ENCODE assay signal across 17 cellular contexts in genomic region chr11:95912902-95913560, GRCh38. TPM values are rescaled to one million over a fixed set of nuclear protein-coding genes. Genes with fewer than 3 reads are reported as not detected.
DNase-seq lines count a peak whose midpoint lies in the region; ATAC-seq and TF ChIP-seq lines count a peak whose summit lies in the region.
"Had no signal": no experiment of that assay in that cellular context is flagged by ENCODE, and none has a peak within 500 bp of the region (broad histone marks: within the 10 kb centered on the region; RNA-seq: fewer than 3 reads in every experiment).

No MANE protein-coding gene starts in this region.

- peaks cover 41% of the 10 kb centered on the region for H3K4me1 Mint-ChIP-seq in osteocyte (ENCODE audit: unreplicated experiment)

- peak; percentile 62 for DNase-seq in EH (ENCODE audit: low read depth)
- DNase-seq in NB4 (ENCODE audit: low read depth) = peak; percentile 34
- no peak for DNase-seq in osteocyte (ENCODE audit: extremely low spot score, unreplicated experiment)
- DNase-seq in RPMI8226 = no peak
- DNase-seq in OCI-M1 (lab: John Stamatoyannopoulos, UW) = no peak
- no peak for DNase-seq in stimulated activated CD4-positive, alpha-beta T cell treated with anti-CD3 and anti-CD28 coated beads, Interleukin-1b, Interleukin-23, amount 100 ng/mL, for 48 hours
- DNase-seq: activated naive CD8-positive, alpha-beta T cell treated with anti-CD3 and anti-CD28 coated beads for 36 hours; CD4-positive, alpha-beta T cell; dermis blood vessel endothelial cell; GDM1; H9; kidney; naive thymus-derived CD4-positive, alpha-beta T cell; retina had no signal

- H3K27ac ChIP-seq in cingulate gyrus (ENCODE audit: low read depth, low read length) = peak overlapping the region; percentile 70
- H3K27ac ChIP-seq: HL-60 had no signal

- TF ChIP-seq POLR2A in NB4 (IDR thresholded peaks at IDR 0.05; ENCODE audit: extremely low read depth, insufficient read length) = no peak

- no peaks in the 10 kb centered on the region for H3K27me3 Mint-ChIP-seq in osteocyte (ENCODE audit: unreplicated experiment)
- H3K27me3 Mint-ChIP-seq: activated naive CD8-positive, alpha-beta T cell treated with anti-CD3 and anti-CD28 coated beads for 36 hours; CD4-positive, alpha-beta T cell; naive thymus-derived CD4-positive, alpha-beta T cell had no signal

- TF ChIP-seq CTCF in NB4 (IDR thresholded peaks at IDR 0.05; ENCODE audit: low read depth, low read length) = no peak
- no peak for TF ChIP-seq CTCF in osteocyte (IDR thresholded peaks at IDR 0.05)

- H3K4me3 ChIP-seq in NB4 (ENCODE audit: low read depth, low read length) = no peak overlapping the region

- peak overlapping the region; percentile 3 for H3K27ac Mint-ChIP-seq in osteocyte (ENCODE audit: unreplicated experiment)
- H3K27ac Mint-ChIP-seq: activated naive CD8-positive, alpha-beta T cell treated with anti-CD3 and anti-CD28 coated beads for 36 hours; CD4-positive, alpha-beta T cell; H9 had no signal

- peaks cover 9% of the 10 kb centered on the region for H3K36me3 Mint-ChIP-seq in osteocyte (ENCODE audit: unreplicated experiment)

- no peak overlapping the region for H3K4me3 Mint-ChIP-seq in osteocyte (ENCODE audit: unreplicated experiment)
- H3K4me3 Mint-ChIP-seq: activated naive CD8-positive, alpha-beta T cell treated with anti-CD3 and anti-CD28 coated beads for 36 hours; CD4-positive, alpha-beta T cell; H9; naive thymus-derived CD4-positive, alpha-beta T cell had no signal

- no peak for ATAC-seq in HG03378 (IDR thresholded peaks at IDR 0.05; ENCODE audit: unreplicated experiment)
- ATAC-seq: naive thymus-derived CD4-positive, alpha-beta T cell had no signal

- no peaks in the 10 kb centered on the region for H3K9me3 Mint-ChIP-seq in osteocyte (ENCODE audit: unreplicated experiment)
- H3K9me3 Mint-ChIP-seq: activated naive CD8-positive, alpha-beta T cell treated with anti-CD3 and anti-CD28 coated beads for 36 hours; CD4-positive, alpha-beta T cell; H9; naive thymus-derived CD4-positive, alpha-beta T cell had no signal

RNA-seq across cellular contexts. Expression of gene MTMR2, which starts 10.9 kb away (rescaled TPM):
- 41.1 and 43.1 TPM in 2 replicates for total RNA-seq in osteocyte

Comparison
In these comparisons a context has a peak if more than half of its experiments do, and no peak if none do; other contexts are left out.
1. DNase-seq: peak in EH (single experiment) and NB4 (single experiment); none in osteocyte (single experiment), RPMI8226 (single experiment), OCI-M1 (single experiment) and stimulated activated CD4-positive, alpha-beta T cell treated with anti-CD3 and anti-CD28 coated beads, Interleukin-1b, Interleukin-23, amount 100 ng/mL, for 48 hours (single experiment).